3 cellular contexts compared by ENCODE assay signal in genomic region chr5:840118-841021, GRCh38. TPM values are rescaled to one million over a fixed set of nuclear protein-coding genes. Genes with fewer than 3 reads are reported as not detected.
"Had no signal": no experiment of that assay in that cellular context is flagged by ENCODE, and none has a peak within 500 bp of the region (broad histone marks: within the 10 kb centered on the region; RNA-seq: fewer than 3 reads in every experiment).

No MANE protein-coding gene starts in this region.

RNA-seq across cellular contexts. Expression of gene ZDHHC11, which starts 10.4 kb away (rescaled TPM):
- polyA plus RNA-seq: immature natural killer cell had no signal

RNA-seq across cellular contexts. Expression of gene ZDHHC11B, which starts 55.8 kb away (rescaled TPM):
- total RNA-seq: epithelial cell of proximal tubule, myocyte had no signal
- polyA plus RNA-seq: immature natural killer cell had no signal
